Comparison of ENCODE assay signal across 20 cellular contexts in genomic region chr16:48501516-48502377, GRCh38.
A peak's percentile ranks its signal among the peaks of the same experiment; 100 is the strongest.
DNase-seq lines count a peak whose midpoint lies in the region; ATAC-seq and TF ChIP-seq lines count a peak whose summit lies in the region.
"Had no signal": no experiment of that assay in that cellular context is flagged by ENCODE, and none has a peak within 500 bp of the region (broad histone marks: within the 10 kb centered on the region; RNA-seq: fewer than 3 reads in every experiment).

No MANE protein-coding gene starts in this region.

- H3K9me3 ChIP-seq in breast epithelium (no peaks in the 10 kb centered on the region), thyroid gland (no peaks in the 10 kb centered on the region), adrenal gland (replicated peaks in 1 of 3) (no peaks in the 10 kb centered on the region)
- H3K9me3 ChIP-seq: neutrophil, SJCRH30, tibial artery had no signal

- intact Hi-C loops in breast epithelium (cut with DNase I; ENCODE audit: low total_unique reads): loop anchor here (10.0 kb wide), 1 partner anchor 1543 kb away; no protein-coding TSS in a partner anchor
- intact Hi-C loops in MCF 10A (cut with micrococcal nuclease): no loop called here
- intact Hi-C loops in thyroid gland (cut with DNase I): no loop called here
- intact Hi-C loops in adrenal gland (cut with DNase I): no loop called here

- H3K36me3 ChIP-seq in breast epithelium (no peaks in the 10 kb centered on the region), thyroid gland (no peaks in the 10 kb centered on the region), adrenal gland (replicated peaks in 1 of 2) (no peaks in the 10 kb centered on the region)
- H3K36me3 ChIP-seq: neutrophil, SJCRH30, tibial artery had no signal

- peak overlapping the region in 1 of 3 donors; percentile 38 for H3K4me3 ChIP-seq in breast epithelium
- H3K4me3 ChIP-seq in thyroid gland (replicated peaks in 1 of 3): no peak overlapping the region
- no peak overlapping the region for H3K4me3 ChIP-seq in adrenal gland
- H3K4me3 ChIP-seq: SJCRH30, tibial artery had no signal

- WGBS in thyroid gland, 2 donors: 33 to 38% methylated on average over 10 to 12 of the region's 12 CpGs
- WGBS in adrenal gland, 4 donors: 76 to 90% (median 83%) methylated on average over 11 to 12 of the region's 12 CpGs

- CTCF ChIA-PET in MCF 10A (lab: Yijun Ruan, JAX): interaction anchor here (1.0 to 1.1 kb wide), 2 partner anchors 122 to 180 kb away, joined by 3 read pairs; no protein-coding TSS in a partner anchor

- ATAC-seq in foreskin keratinocyte (peak; percentile 47), GM19455 (IDR thresholded peaks at IDR 0.05; ENCODE audit: unreplicated experiment) (no peak)
- ATAC-seq: CD8-positive, alpha-beta T cell had no signal

- H3K4me3 Mint-ChIP-seq in MCF 10A (ENCODE audit: unreplicated experiment): no peak overlapping the region
- H3K4me3 Mint-ChIP-seq: activated naive CD8-positive, alpha-beta T cell; CD8-positive, alpha-beta T cell; immature natural killer cell had no signal

- no peak overlapping the region for H3K27ac Mint-ChIP-seq in MCF 10A (ENCODE audit: low read depth, unreplicated experiment)
- H3K27ac Mint-ChIP-seq: activated naive CD8-positive, alpha-beta T cell; CD8-positive, alpha-beta T cell; immature natural killer cell had no signal

- H3K4me1 ChIP-seq in breast epithelium (peaks cover 5 to 8% of the 10 kb centered on the region in 2 donors), foreskin keratinocyte (peaks cover 3% of the 10 kb centered on the region), thyroid gland (peaks cover 26 to 38% of the 10 kb centered on the region in 2 donors), adrenal gland (replicated peaks in 1 of 2) (peaks cover 18 to 26% of the 10 kb centered on the region in 2 donors)

- no peaks in the 10 kb centered on the region for H3K36me3 Mint-ChIP-seq in MCF 10A (ENCODE audit: insufficient read depth, unreplicated experiment)
- H3K36me3 Mint-ChIP-seq: CD8-positive, alpha-beta T cell had no signal

- H3K27me3 ChIP-seq in breast epithelium (no peaks in the 10 kb centered on the region), foreskin keratinocyte (no peaks in the 10 kb centered on the region), thyroid gland (no peaks in the 10 kb centered on the region), adrenal gland (no peaks in the 10 kb centered on the region)
- H3K27me3 ChIP-seq: neutrophil, SJCRH30, tibial artery had no signal

- POLR2A ChIA-PET in MCF 10A (lab: Yijun Ruan, JAX): no interaction called here

- no TSS peak for BruUV-seq in MCF 10A (replicated peaks; lab: Mats Ljungman, UMichigan)

- TF ChIP-seq POLR2A in breast epithelium (IDR thresholded peaks at IDR 0.05) (no peak), thyroid gland (IDR thresholded peaks at IDR 0.05) (no peak), adrenal gland (IDR thresholded peaks at IDR 0.05) (no peak)

- H3K27me3 Mint-ChIP-seq in MCF 10A (ENCODE audit: insufficient read depth, unreplicated experiment): no peaks in the 10 kb centered on the region
- H3K27me3 Mint-ChIP-seq: activated naive CD8-positive, alpha-beta T cell had no signal

- TF ChIP-seq CTCF in breast epithelium (IDR thresholded peaks at IDR 0.05): no peak
- no peak for TF ChIP-seq CTCF in MCF 10A (IDR thresholded peaks at IDR 0.05; ENCODE audit: unreplicated experiment)
- no peak for TF ChIP-seq CTCF in VCaP (conservative IDR thresholded peaks at IDR 0.05)
- TF ChIP-seq CTCF in foreskin keratinocyte (conservative IDR thresholded peaks at IDR 0.05): no peak
- no peak for TF ChIP-seq CTCF in thyroid gland (IDR thresholded peaks at IDR 0.05)
- no peak for TF ChIP-seq CTCF in GM10266 (IDR thresholded peaks at IDR 0.05; ENCODE audit: control insufficient read depth, insufficient read depth, low read depth, missing control alignments)
- no peak for TF ChIP-seq CTCF in adrenal gland (IDR thresholded peaks at IDR 0.05)

- H3K4me1 Mint-ChIP-seq in MCF 10A (ENCODE audit: insufficient read depth, unreplicated experiment): peaks cover 12% of the 10 kb centered on the region
- H3K4me1 Mint-ChIP-seq: immature natural killer cell had no signal

- H3K27ac ChIP-seq in breast epithelium (peak overlapping the region; percentile 74 to 84), VCaP (peak overlapping the region; percentile 82), foreskin keratinocyte (no peak overlapping the region), thyroid gland (peak overlapping the region; percentile 49 to 85 (median 83)), adrenal gland (peak overlapping the region in 2 of 5 donors; percentile 60 to 75)
- H3K27ac ChIP-seq: neutrophil, SJCRH30 had no signal

- DNase-seq in breast epithelium (ENCODE audit: low spot score in 2 of 2): no peak
- no peak for DNase-seq in MCF 10A (ENCODE audit: unreplicated experiment)
- DNase-seq in foreskin keratinocyte: no peak
- DNase-seq in thyroid gland: peak; percentile 79 to 89
- no peak for DNase-seq in GM10266 (ENCODE audit: extremely low spot score)
- DNase-seq in adrenal gland: no peak
- DNase-seq: ACHN; activated T-cell treated with anti-CD3 and anti-CD28 coated beads, Interleukin-2, amount 50 U/mL, for 1 hour; CD8-positive, alpha-beta T cell; cerebellar nuclear complex; immature natural killer cell; NCI-H1105; NCI-H226; SJCRH30; stimulated activated CD4-positive, alpha-beta T cell treated with anti-CD3 and anti-CD28 coated beads, Interleukin-4, amount 100 ng/mL, for 24 hours; tibial artery had no signal

- no peaks in the 10 kb centered on the region for H3K9me3 Mint-ChIP-seq in MCF 10A (ENCODE audit: unreplicated experiment)
- H3K9me3 Mint-ChIP-seq: CD8-positive, alpha-beta T cell; immature natural killer cell had no signal

Comparison
In these comparisons a context has a peak if more than half of its experiments do, and no peak if none do; other contexts are left out.
1. DNase-seq: peak in thyroid gland (2 of 2); none in breast epithelium (0 of 2), MCF 10A (single experiment), foreskin keratinocyte (0 of 2), GM10266 (single experiment) and adrenal gland (0 of 7).